16 cellular contexts compared by ENCODE assay signal in genomic region chr11:101444851-101445250, GRCh38.
A peak's percentile ranks its signal among the peaks of the same experiment; 100 is the strongest.
DNase-seq lines count a peak whose midpoint lies in the region; ATAC-seq and TF ChIP-seq lines count a peak whose summit lies in the region.
"Had no signal": no experiment of that assay in that cellular context is flagged by ENCODE, and none has a peak within 500 bp of the region (broad histone marks: within the 10 kb centered on the region; RNA-seq: fewer than 3 reads in every experiment).

No MANE protein-coding gene starts in this region.

- H3K9me2 ChIP-seq in SK-N-SH = no peaks in the 10 kb centered on the region

- H3K27me3 ChIP-seq in RWPE2 (ENCODE audit: insufficient read depth, poor library complexity, severe bottlenecking) (no peaks in the 10 kb centered on the region), vagina (no peaks in the 10 kb centered on the region), SK-N-SH (ENCODE audit: insufficient read depth) (no peaks in the 10 kb centered on the region)
- H3K27me3 ChIP-seq: BLaER1 had no signal

- peak; percentile 31 for DNase-seq in EH (ENCODE audit: low read depth)
- no peak for DNase-seq in RWPE2 (ENCODE audit: low spot score)
- DNase-seq in myocyte (ENCODE audit: low read depth) = peak; percentile 57
- no peak for DNase-seq in vagina (ENCODE audit: extremely low spot score in 2 of 2)
- DNase-seq in SK-N-SH = no peak
- no peak for DNase-seq in 8988T
- DNase-seq in UCSD-AML1 (lab: John Stamatoyannopoulos, UW; ENCODE audit: unreplicated experiment) = no peak
- DNase-seq: AML-193; Caco-2; CD8-positive, alpha-beta memory T cell; DMS53 had no signal

- no peaks in the 10 kb centered on the region for H4K20me1 ChIP-seq in SK-N-SH (ENCODE audit: insufficient read depth)
- H4K20me1 ChIP-seq: BLaER1 had no signal

- TF ChIP-seq RAD21 in SK-N-SH (IDR thresholded peaks at IDR 0.05; ENCODE audit: low read length) = no peak

- no peak overlapping the region for H3K4me3 ChIP-seq in RWPE2 (ENCODE audit: severe bottlenecking)
- H3K4me3 ChIP-seq in vagina = no peak overlapping the region
- no peak overlapping the region for H3K4me3 ChIP-seq in SK-N-SH (ENCODE audit: low read depth in 2 of 2, low read length in 1 of 2)
- H3K4me3 ChIP-seq: A549, BLaER1, GM12878, HAP-1 had no signal

- peak overlapping the region; percentile 64 for H3K27ac ChIP-seq in RWPE2 (ENCODE audit: poor library complexity, severe bottlenecking)
- H3K27ac ChIP-seq in vagina = peak overlapping the region; percentile 19
- peak overlapping the region in 1 of 2 experiments; percentile 80; a peak in 1 of 4 replicates for H3K27ac ChIP-seq in SK-N-SH (ENCODE audit: low read depth in 2 of 2, low read length in 1 of 2)
- H3K27ac ChIP-seq: A549, BLaER1 had no signal

- H3F3A ChIP-seq in SK-N-SH (replicated peaks; ENCODE audit: insufficient read depth) = peaks cover 43% of the 10 kb centered on the region

- no peak for TF ChIP-seq POLR2A in vagina (IDR thresholded peaks at IDR 0.05)

- no peak for TF ChIP-seq EP300 in SK-N-SH (IDR thresholded peaks at IDR 0.05; ENCODE audit: borderline replicate concordance in 1 of 2, low read depth in 1 of 2, low read length in 1 of 2)

- TF ChIP-seq CTCF in RWPE2 (IDR thresholded peaks at IDR 0.05; ENCODE audit: poor library complexity, severe bottlenecking) (no peak), vagina (IDR thresholded peaks at IDR 0.05) (no peak), SK-N-SH (IDR thresholded peaks at IDR 0.05) (no peak)

- CTCF ChIA-PET in SK-N-SH (lab: Yijun Ruan, JAX) = no interaction called here

- H3K36me3 ChIP-seq in RWPE2 (ENCODE audit: low read depth) (no peaks in the 10 kb centered on the region), vagina (no peaks in the 10 kb centered on the region), SK-N-SH (replicated peaks in 1 of 2; ENCODE audit: control insufficient read depth in 1 of 2, insufficient read depth in 2 of 2, low read length in 1 of 2) (no peaks in the 10 kb centered on the region)
- H3K36me3 ChIP-seq: BLaER1, HAP-1 had no signal

- no peak overlapping the region; the same call in 1 of the 2 replicates for H2AFZ ChIP-seq in SK-N-SH (ENCODE audit: low read depth)

- WGBS in SK-N-SH (ENCODE audit: low lambda C conversion rate) = 36% methylated on average over 1 of the region's 1 CpG

- no peak overlapping the region for H3K9ac ChIP-seq in SK-N-SH
- H3K9ac ChIP-seq: BLaER1 had no signal

- H3K4me1 ChIP-seq in RWPE2 (ENCODE audit: insufficient read depth, poor library complexity, severe bottlenecking) (peaks cover 16% of the 10 kb centered on the region), vagina (peaks cover 46% of the 10 kb centered on the region), SK-N-SH (ENCODE audit: control insufficient read depth in 1 of 2, insufficient read depth in 2 of 2, low read depth in 1 of 2, low read length in 1 of 2) (peaks cover 0 to 25% of the 10 kb centered on the region in 2 experiments; a peak in 1 of 4 replicates)
- H3K4me1 ChIP-seq: BLaER1, Caco-2, HAP-1 had no signal

- no peaks in the 10 kb centered on the region for H3K79me2 ChIP-seq in SK-N-SH (ENCODE audit: insufficient read depth)

- no peak overlapping the region for H3K4me2 ChIP-seq in SK-N-SH
- H3K4me2 ChIP-seq: BLaER1 had no signal

- POLR2A ChIA-PET in SK-N-SH (lab: Yijun Ruan, JAX) = no interaction called here

- ATAC-seq in RWPE2 (ENCODE audit: low read depth) = no peak
- ATAC-seq: A549, GM12878, HepG2 had no signal

- H3K9me3 ChIP-seq in RWPE2 (ENCODE audit: severe bottlenecking) (no peaks in the 10 kb centered on the region), vagina (no peaks in the 10 kb centered on the region), SK-N-SH (no peaks in the 10 kb centered on the region)
- H3K9me3 ChIP-seq: A549, BLaER1, Caco-2, HAP-1 had no signal

- intact Hi-C loops in vagina (cut with DNase I) = no loop called here

TF ChIP-seq in SK-N-SH, 30 proteins besides CTCF, POLR2A, EP300 and RAD21:
- TF ChIP-seq IRF3 (IDR thresholded peaks at IDR 0.05; ENCODE audit: low read depth, low read length) (no peak), TEAD4 (IDR thresholded peaks at IDR 0.05; ENCODE audit: borderline replicate concordance, insufficient read depth) (no peak), FOXJ3 (CRISPR knock-in tag; IDR thresholded peaks at IDR 0.05) (no peak)

Comparison
In these comparisons a context has a peak if more than half of its experiments do, and no peak if none do; other contexts are left out.
1. DNase-seq: peak in EH (single experiment) and myocyte (single experiment); none in RWPE2 (single experiment), vagina (0 of 2), SK-N-SH (single experiment), 8988T (single experiment) and UCSD-AML1 (single experiment).